Comparison of ENCODE assay signal across 7 cellular contexts in the genomic region with DNA sequence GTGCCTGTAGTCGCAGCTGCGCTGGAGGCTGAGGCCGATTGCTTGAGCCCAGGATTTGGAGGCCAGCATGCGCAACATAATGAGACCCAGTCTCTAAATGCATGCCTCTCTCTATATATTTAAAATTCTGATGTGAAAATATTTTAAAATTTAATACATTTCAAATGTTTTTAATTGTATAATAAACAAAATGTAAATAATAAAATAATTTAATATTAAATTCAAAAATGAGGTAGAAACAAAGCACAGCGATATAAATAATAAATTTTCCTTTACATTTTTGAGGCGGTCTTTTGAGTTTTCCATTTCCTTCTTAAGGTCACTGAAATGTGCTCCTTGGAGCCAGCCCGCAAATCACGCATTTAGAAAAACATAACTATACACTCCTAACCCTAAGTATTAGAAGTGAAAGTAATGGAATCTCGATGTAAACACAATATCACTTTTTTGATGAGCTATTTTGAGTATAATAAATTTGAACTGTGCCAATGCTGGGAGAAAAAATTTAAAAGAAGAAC. TPM values are rescaled to one million over a fixed set of nuclear protein-coding genes. Genes with fewer than 3 reads are reported as not detected.
A peak's percentile ranks its signal among the peaks of the same experiment; 100 is the strongest.
DNase-seq lines count a peak whose midpoint lies in the region; ATAC-seq, FAIRE-seq and TF ChIP-seq lines count a peak whose summit lies in the region.

No MANE protein-coding gene starts in this region.

- ATAC-seq in GM19043 (IDR thresholded peaks at IDR 0.05; ENCODE audit: low read depth, unreplicated experiment): peak; percentile 14
- peak; percentile 4 for ATAC-seq in HG02970 (IDR thresholded peaks at IDR 0.05; ENCODE audit: low FRiP score, unreplicated experiment)
- ATAC-seq in activated B cell treated with CpG ODN at 0.5 μM for 24 hours (ENCODE audit: low read depth): peak; percentile 1

- no peak for FAIRE-seq in kidney (lab: Jason Lieb, UNC)

- TF ChIP-seq POLR2A in transverse colon (IDR thresholded peaks at IDR 0.05): no peak

- H3K4me1 ChIP-seq in kidney (ENCODE audit: control insufficient read depth in 1 of 2, insufficient read depth in 1 of 2, low read depth in 1 of 2, low read length in 2 of 2) (no peaks in the 10 kb centered on the region), transverse colon (peaks cover 0 to 32% (median 11%) of the 10 kb centered on the region in 4 donors)

- peak overlapping the region; percentile 66 to 79 for H3K4me3 ChIP-seq in kidney (ENCODE audit: low read length in 2 of 2)
- peak overlapping the region; percentile 24 to 79 (median 61) for H3K4me3 ChIP-seq in transverse colon

- H3K36me3 ChIP-seq in kidney (ENCODE audit: control insufficient read depth in 1 of 2, insufficient read depth in 2 of 2, low read length in 2 of 2) (no peaks in the 10 kb centered on the region), transverse colon (no peaks in the 10 kb centered on the region)

- DNase-seq in activated B cell treated with CpG ODN at 0.5 μM for 24 hours: no peak
- DNase-seq in kidney: no peak
- DNase-seq in transverse colon: no peak
- no peak for DNase-seq in NCI-H2081 treated with DMSO at 0.1 percent for 48 hours (lab: John Stamatoyannopoulos, UW)
- no peak for DNase-seq in NCI-H1436 (lab: John Stamatoyannopoulos, UW)

- CTCF ChIA-PET in activated B cell treated with CpG ODN at 0.5 μM for 24 hours (lab: Charles Lee): interaction anchor here (0.7 to 1.4 kb wide), 3 partner anchors 8 to 18 kb away, joined by 3 read pairs; no protein-coding TSS in a partner anchor

- peak overlapping the region; percentile 96 for H3K4me3 Mint-ChIP-seq in activated B cell treated with CpG ODN at 0.5 μM for 24 hours

- no peak overlapping the region for H3K27ac ChIP-seq in kidney (ENCODE audit: low read depth in 2 of 2, low read length in 2 of 2)
- peak overlapping the region in 3 of 4 donors; percentile 58 to 75 (median 70) for H3K27ac ChIP-seq in transverse colon

- POLR2A ChIA-PET in activated B cell treated with CpG ODN at 0.5 μM for 24 hours (lab: Charles Lee): interaction anchor here (1.3 kb wide), 1 partner anchor 871 kb away, joined by 4 read pairs; a partner anchor contains a TSS

- H3K9me3 ChIP-seq in kidney (ENCODE audit: control insufficient read depth in 1 of 2, low read length in 2 of 2) (no peaks in the 10 kb centered on the region), transverse colon (no peaks in the 10 kb centered on the region)

- in situ Hi-C loops in transverse colon (cut with MboI; ENCODE audit: low pct_ligation_motif_present in 1 of 4, low pct_unique_long_range_greater_than_20kb in 1 of 4, low sequenced_read_pairs in 3 of 4): no loop called here

- no peak for TF ChIP-seq EP300 in transverse colon (IDR thresholded peaks at IDR 0.05; ENCODE audit: low read depth)

- H3K9ac ChIP-seq in kidney (ENCODE audit: low read length in 2 of 2): peak overlapping the region; percentile 59 to 89

- H3K27ac Mint-ChIP-seq in activated B cell treated with CpG ODN at 0.5 μM for 24 hours: peak overlapping the region; percentile 84

- WGBS in transverse colon (ENCODE audit: low coverage in 1 of 2), 2 donors: 41 to 42% methylated on average over 9 of the region's 9 CpGs

- H3K4me1 Mint-ChIP-seq in activated B cell treated with CpG ODN at 0.5 μM for 24 hours: peaks cover 15% of the 10 kb centered on the region

- no peaks in the 10 kb centered on the region for H3K27me3 ChIP-seq in transverse colon

- TF ChIP-seq CTCF in activated B cell treated with CpG ODN at 0.5 μM for 24 hours (IDR thresholded peaks at IDR 0.05) (no peak), kidney (IDR thresholded peaks at IDR 0.05; ENCODE audit: borderline replicate concordance, extremely low read depth, insufficient read depth) (no peak), transverse colon (IDR thresholded peaks at IDR 0.05) (no peak)

- peaks cover 3% of the 10 kb centered on the region for H3K27me3 Mint-ChIP-seq in activated B cell treated with CpG ODN at 0.5 μM for 24 hours

- no peaks in the 10 kb centered on the region for H3K36me3 Mint-ChIP-seq in activated B cell treated with CpG ODN at 0.5 μM for 24 hours (ENCODE audit: low read depth)

- H3K9me3 Mint-ChIP-seq in activated B cell treated with CpG ODN at 0.5 μM for 24 hours: no peaks in the 10 kb centered on the region

- intact Hi-C loops in activated B cell treated with CpG ODN at 0.5 μM for 24 hours (cut with micrococcal nuclease): loop anchor here (1.0 to 10.0 kb wide), 6 partner anchors 46 to 870 kb away; a partner anchor contains a TSS
- intact Hi-C loops in kidney (cut with DNase I): no loop called here
- intact Hi-C loops in transverse colon (cut with DNase I; ENCODE audit: low total_unique reads): no loop called here

RNA-seq across cellular contexts. Expression of a gene that starts 0.5 kb away (rescaled TPM):
- total RNA-seq in activated B cell treated with CpG ODN at 0.5 μM for 24 hours (1.5 and 1.9 TPM in 2 replicates), kidney (3.3 TPM), transverse colon (1 to 10 TPM in 2 of 4 donors, under 1 TPM in 1, not detected in 1; 0.80 to 3.3 (median 2.9) TPM)
- 3.1 TPM for polyA plus RNA-seq in kidney (ENCODE audit: insufficient read depth, low read depth, low replicate concordance)

Comparison
In these comparisons a context has a peak if more than half of its experiments do, and no peak if none do; other contexts are left out.
1. H3K27ac ChIP-seq: peak in transverse colon (3 of 4); none in kidney (0 of 2).
2. Peak in every context shown above with its lines, with median percentiles within 50 percentile points of each other: ATAC-seq.